In the genomic region with DNA sequence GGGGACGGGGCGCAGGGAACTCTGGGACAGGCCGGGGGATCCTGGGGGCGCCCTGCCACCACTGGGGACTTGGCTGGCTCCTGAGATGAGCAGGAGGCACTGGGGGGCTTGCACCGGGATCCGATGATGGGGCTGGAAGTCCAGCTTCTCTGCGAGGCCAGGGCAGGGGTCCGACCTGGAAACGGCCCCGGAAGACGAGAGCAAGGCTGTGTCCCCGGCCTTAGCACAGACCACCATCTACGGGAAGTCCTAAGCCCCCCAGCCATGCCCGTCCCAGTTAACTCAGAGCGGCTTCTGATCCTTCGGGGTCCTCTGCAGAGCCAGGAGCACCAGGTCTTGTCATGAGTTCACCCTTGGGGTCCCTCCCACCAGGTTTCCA, we compare ENCODE assay signal across 8 cellular contexts. TPM values are rescaled to one million over a fixed set of nuclear protein-coding genes. Genes with fewer than 3 reads are reported as not detected.
DNase-seq lines count a peak whose midpoint lies in the region; ATAC-seq and TF ChIP-seq lines count a peak whose summit lies in the region.

No MANE protein-coding gene starts in this region.

- H3K4me2 ChIP-seq in neuronal stem cell (ENCODE audit: insufficient read depth, low read length, poor library complexity, severe bottlenecking): peak overlapping the region; percentile 83

- TF ChIP-seq CTCF in GM06990 (IDR thresholded peaks at IDR 0.05; ENCODE audit: insufficient read depth, low read length, poor library complexity, severe bottlenecking): no peak

- no peak overlapping the region for H3K27ac Mint-ChIP-seq in dendritic cell treated with granulocyte-macrophage colony-stimulating factor and Interleukin-4, amounts not matched to agents 40 ng/mL and 50 ng/mL, for 4 days

- no peaks in the 10 kb centered on the region for H3K9me3 ChIP-seq in NT2/D1 (ENCODE audit: insufficient read depth, low read length)
- peaks cover under 1 to 2% of the 10 kb centered on the region in 2 donors for H3K9me3 ChIP-seq in neuronal stem cell (replicated peaks in 1 of 2; ENCODE audit: control insufficient read depth in 2 of 2, insufficient read depth in 1 of 2, low read depth in 1 of 2, low read length in 2 of 2)

- H2BK120ac ChIP-seq in neuronal stem cell (ENCODE audit: low read depth, low read length): no peak overlapping the region

- peaks cover 20% of the 10 kb centered on the region for H3K36me3 Mint-ChIP-seq in dendritic cell treated with granulocyte-macrophage colony-stimulating factor and Interleukin-4, amounts not matched to agents 40 ng/mL and 50 ng/mL, for 4 days (ENCODE audit: low read depth)

- peak overlapping the region; percentile 89 for H3K14ac ChIP-seq in neuronal stem cell (ENCODE audit: low read length)

- H3K23ac ChIP-seq in neuronal stem cell (ENCODE audit: low read depth, low read length, poor library complexity): peak overlapping the region; percentile 95

- intact Hi-C loops in dendritic cell treated with granulocyte-macrophage colony-stimulating factor and Interleukin-4, amounts not matched to agents 40 ng/mL and 50 ng/mL, for 4 days (cut with micrococcal nuclease): no loop called here

- WGBS in neuronal stem cell (ENCODE audit: extremely low coverage in 2 of 2, insufficient read length in 2 of 2, insufficient replicate concordance in 1 of 2), 2 donors: no CpG with 5 or more reads among the region's 16 CpGs

- no peaks in the 10 kb centered on the region for H3K9me3 Mint-ChIP-seq in dendritic cell treated with granulocyte-macrophage colony-stimulating factor and Interleukin-4, amounts not matched to agents 40 ng/mL and 50 ng/mL, for 4 days

- peak overlapping the region; percentile 96 for H2AK5ac ChIP-seq in neuronal stem cell (ENCODE audit: low read depth, low read length)

- no peak for DNase-seq in GM06990 (ENCODE audit: extremely low read depth, insufficient read length)
- no peak for DNase-seq in NT2/D1 (ENCODE audit: low read depth, low spot score)
- DNase-seq in neuronal stem cell (ENCODE audit: low spot score): no peak
- DNase-seq in stimulated activated CD4-positive, alpha-beta T cell treated with anti-CD3 and anti-CD28 coated beads, Interleukin-4, amount 100 ng/mL, for 1 hour: no peak
- DNase-seq in NAMALWA (ENCODE audit: low spot score): no peak
- DNase-seq in DMS153 (lab: John Stamatoyannopoulos, UW): no peak

- peak overlapping the region; percentile 90 for H3K18ac ChIP-seq in neuronal stem cell (ENCODE audit: low read length)

- H3K4me3 Mint-ChIP-seq in dendritic cell treated with granulocyte-macrophage colony-stimulating factor and Interleukin-4, amounts not matched to agents 40 ng/mL and 50 ng/mL, for 4 days: peak overlapping the region; percentile 60

- no peak overlapping the region for H2BK12ac ChIP-seq in neuronal stem cell (ENCODE audit: low read length)

- H3K79me1 ChIP-seq in neuronal stem cell (ENCODE audit: low read depth, low read length): peaks cover 36% of the 10 kb centered on the region

- H3K27me3 Mint-ChIP-seq in dendritic cell treated with granulocyte-macrophage colony-stimulating factor and Interleukin-4, amounts not matched to agents 40 ng/mL and 50 ng/mL, for 4 days: peaks cover 10% of the 10 kb centered on the region

- no peak overlapping the region for H2AFZ ChIP-seq in neuronal stem cell (ENCODE audit: low read length)

- H3K4me1 Mint-ChIP-seq in dendritic cell treated with granulocyte-macrophage colony-stimulating factor and Interleukin-4, amounts not matched to agents 40 ng/mL and 50 ng/mL, for 4 days (ENCODE audit: low read depth): peaks cover 47% of the 10 kb centered on the region

- no peak overlapping the region for H4K91ac ChIP-seq in neuronal stem cell (ENCODE audit: low read depth, low read length, poor library complexity)

- peak overlapping the region; percentile 84 for H3K4me3 ChIP-seq in GM06990 (replicated peaks; ENCODE audit: low read depth, low read length)
- H3K4me3 ChIP-seq in NT2/D1 (ENCODE audit: insufficient read length, low read depth): peak overlapping the region; percentile 87
- peak overlapping the region; percentile 92 to 97 for H3K4me3 ChIP-seq in neuronal stem cell (ENCODE audit: low read length in 2 of 2)

- H4K8ac ChIP-seq in neuronal stem cell (ENCODE audit: low read depth, low read length): no peak overlapping the region

- no peak overlapping the region for H2BK15ac ChIP-seq in neuronal stem cell (ENCODE audit: low read length)

- peak overlapping the region; percentile 22 for H2BK5ac ChIP-seq in neuronal stem cell (ENCODE audit: low read length)

- H3K4me1 ChIP-seq in NT2/D1 (ENCODE audit: insufficient read depth, insufficient read length) (peaks cover 25% of the 10 kb centered on the region), neuronal stem cell (ENCODE audit: control insufficient read depth in 2 of 2, insufficient read depth in 1 of 2, low read depth in 1 of 2, low read length in 2 of 2) (peaks cover 6 to 11% of the 10 kb centered on the region in 2 donors)

- H3K36me3 ChIP-seq in GM06990 (ENCODE audit: control insufficient read depth, insufficient read depth, low read length) (peaks cover 30% of the 10 kb centered on the region), NT2/D1 (ENCODE audit: insufficient read depth, insufficient read length, low read length) (peaks cover 50% of the 10 kb centered on the region), neuronal stem cell (replicated peaks in 1 of 2; ENCODE audit: control insufficient read depth in 2 of 2, insufficient read depth in 2 of 2, low read length in 2 of 2) (peaks cover 40 to 47% of the 10 kb centered on the region in 2 donors)

- H3K9ac ChIP-seq in NT2/D1 (ENCODE audit: insufficient read length, low read depth) (peak overlapping the region; percentile 94), neuronal stem cell (ENCODE audit: low read depth, low read length, poor library complexity) (peak overlapping the region; percentile 91)

- H3K27me3 ChIP-seq in GM06990 (replicated peaks; ENCODE audit: control insufficient read depth, insufficient read depth, low read length) (no peaks in the 10 kb centered on the region), NT2/D1 (ENCODE audit: insufficient read depth, insufficient read length) (no peaks in the 10 kb centered on the region), neuronal stem cell (ENCODE audit: control insufficient read depth in 3 of 3, insufficient read depth in 3 of 3, low read depth in 1 of 3, low read length in 3 of 3) (no peaks in the 10 kb centered on the region)

- no peak overlapping the region for H3K27ac ChIP-seq in neuronal stem cell (replicated peaks; ENCODE audit: low read length)

- ATAC-seq in HG03378 (IDR thresholded peaks at IDR 0.05; ENCODE audit: unreplicated experiment): no peak

- H3K4ac ChIP-seq in neuronal stem cell (ENCODE audit: low read length): no peak overlapping the region

RNA-seq across cellular contexts. Expression of gene CDT1, which starts 0.6 kb away (rescaled TPM):
- polyA plus RNA-seq in neuronal stem cell (2013, experiment 1 of 2): 40.6 TPM
- polyA plus RNA-seq in neuronal stem cell (2013, experiment 2 of 2): 40.0 TPM

RNA-seq across cellular contexts. Expression of gene APRT, which starts 7.6 kb away (rescaled TPM):
- polyA plus RNA-seq in neuronal stem cell (2013, experiment 1 of 2): 146 TPM
- polyA plus RNA-seq in neuronal stem cell (2013, experiment 2 of 2): 150 TPM

RNA-seq across cellular contexts. Expression of gene PIEZO1, which starts 19.1 kb away (rescaled TPM):
- 8.0 TPM for polyA plus RNA-seq in neuronal stem cell (2013, experiment 1 of 2)
- 9.2 TPM for polyA plus RNA-seq in neuronal stem cell (2013, experiment 2 of 2)

RNA-seq across cellular contexts. Expression of gene GALNS, which starts 52.6 kb away (rescaled TPM):
- polyA plus RNA-seq in neuronal stem cell (2013, experiment 1 of 2): 9.6 TPM
- 9.1 TPM for polyA plus RNA-seq in neuronal stem cell (2013, experiment 2 of 2)

RNA-seq across cellular contexts. Expression of gene TRAPPC2L, which starts 52.8 kb away (rescaled TPM):
- polyA plus RNA-seq in neuronal stem cell (2013, experiment 1 of 2): 57.0 TPM
- polyA plus RNA-seq in neuronal stem cell (2013, experiment 2 of 2): 58.2 TPM
